22 cellular contexts compared by ENCODE assay signal in genomic region chr6:70377372-70377771, GRCh38.
"Had no signal": no experiment of that assay in that cellular context is flagged by ENCODE, and none has a peak within 500 bp of the region (broad histone marks: within the 10 kb centered on the region; RNA-seq: fewer than 3 reads in every experiment).

No MANE protein-coding gene starts in this region.

- H3K36me3 ChIP-seq: esophagus squamous epithelium, gastrocnemius medialis, heart right ventricle, left lung, lower lobe of right lung had no signal

- H3K4me3 ChIP-seq: esophagus squamous epithelium, gastrocnemius medialis, heart right ventricle, left lung, lower lobe of right lung, mucosa of descending colon had no signal

- H3K9me3 ChIP-seq: esophagus squamous epithelium, gastrocnemius medialis, heart right ventricle, left lung, lower lobe of right lung, mucosa of descending colon had no signal

- ATAC-seq: effector memory CD8-positive, alpha-beta T cell; esophagus mucosa; gastrocnemius medialis; heart right ventricle; left cardiac atrium; left lung; left ventricle myocardium superior; lower lobe of right lung; mucosa of descending colon; naive thymus-derived CD8-positive, alpha-beta T cell had no signal

- H3K27ac ChIP-seq: epithelial cell of prostate, esophagus squamous epithelium, gastrocnemius medialis, heart right ventricle, left lung, lower lobe of right lung had no signal

- DNase-seq: cortex of kidney; effector CD8-positive, alpha-beta T cell; effector memory CD8-positive, alpha-beta T cell; endodermal cell; esophagus squamous epithelium; foreskin fibroblast; foreskin melanocyte; gastrocnemius medialis; glutamatergic neuron; head of caudate nucleus; heart right ventricle; hippocampal formation; left cardiac atrium; left lung; left ventricle myocardium superior; lower lobe of right lung; mesenchymal stem cell; mucosa of descending colon; naive B cell; naive thymus-derived CD8-positive, alpha-beta T cell had no signal

- H3K27me3 ChIP-seq: esophagus squamous epithelium, gastrocnemius medialis, left lung had no signal
